17 cellular contexts compared by ENCODE assay signal in genomic region chr13:61765940-61766666, GRCh38.
A peak's percentile ranks its signal among the peaks of the same experiment; 100 is the strongest.
DNase-seq lines count a peak whose midpoint lies in the region; ATAC-seq and TF ChIP-seq lines count a peak whose summit lies in the region.
"Had no signal": no experiment of that assay in that cellular context is flagged by ENCODE, and none has a peak within 500 bp of the region (broad histone marks: within the 10 kb centered on the region; RNA-seq: fewer than 3 reads in every experiment).

No MANE protein-coding gene starts in this region.

- no peaks in the 10 kb centered on the region for H3K36me3 ChIP-seq in mucosa of descending colon (ENCODE audit: low read depth)
- H3K36me3 ChIP-seq: BLaER1 had no signal

- no peaks in the 10 kb centered on the region for H3K4me1 ChIP-seq in mucosa of descending colon (ENCODE audit: low read depth)
- H3K4me1 ChIP-seq: BLaER1, Caco-2 had no signal

- peaks cover 51% of the 10 kb centered on the region for H3K9me3 ChIP-seq in mucosa of descending colon
- H3K9me3 ChIP-seq: BLaER1, Caco-2 had no signal

- DNase-seq in DMS 273 (lab: John Stamatoyannopoulos, UW; ENCODE audit: unreplicated experiment), result peak; percentile 0
- no peak for DNase-seq in DMS 273 treated with DMSO at 0.1 percent for 48 hours (lab: John Stamatoyannopoulos, UW)
- peak in 2 of 3 donors; percentile 12 to 31 for DNase-seq in mucosa of descending colon
- no peak for DNase-seq in stimulated activated effector memory CD8-positive, alpha-beta T cell treated with anti-CD3 and anti-CD28 coated beads, Interleukin-12 subunit alpha, Interleukin-12 subunit beta, amount 100 ng/mL, for 72 hours (ENCODE audit: low spot score in 2 of 2)
- no peak for DNase-seq in KG1 (lab: John Stamatoyannopoulos, UW)
- DNase-seq: Caco-2; CD4-positive, CD25-positive, alpha-beta regulatory T cell; CD8-positive, alpha-beta T cell; DMS53; DND-41; HCEC 1CT had no signal

- no peak for TF ChIP-seq CTCF in mucosa of descending colon (IDR thresholded peaks at IDR 0.05)

- H3K9me3 Mint-ChIP-seq in stimulated activated effector memory CD8-positive, alpha-beta T cell treated with anti-CD3 and anti-CD28 coated beads, Interleukin-12 subunit alpha, Interleukin-12 subunit beta, amount 100 ng/mL, for 72 hours, result peaks cover 4% of the 10 kb centered on the region
- no peaks in the 10 kb centered on the region for H3K9me3 Mint-ChIP-seq in activated T-helper 17 cell treated with anti-CD3 and anti-CD28 coated beads, Interleukin-2, amount 50 U/mL, for 72 hours
- H3K9me3 Mint-ChIP-seq: GM23338 had no signal

- H3K27me3 Mint-ChIP-seq in activated T-helper 17 cell treated with anti-CD3 and anti-CD28 coated beads, Interleukin-2, amount 50 U/mL, for 72 hours, result no peaks in the 10 kb centered on the region
- H3K27me3 Mint-ChIP-seq: B cell; CD4-positive, CD25-positive, alpha-beta regulatory T cell had no signal

- no peaks in the 10 kb centered on the region for H3K4me1 Mint-ChIP-seq in stimulated activated effector memory CD8-positive, alpha-beta T cell treated with anti-CD3 and anti-CD28 coated beads, Interleukin-12 subunit alpha, Interleukin-12 subunit beta, amount 100 ng/mL, for 72 hours
- no peaks in the 10 kb centered on the region for H3K4me1 Mint-ChIP-seq in activated T-helper 17 cell treated with anti-CD3 and anti-CD28 coated beads, Interleukin-2, amount 50 U/mL, for 72 hours
- H3K4me1 Mint-ChIP-seq: B cell; CD4-positive, CD25-positive, alpha-beta regulatory T cell; GM23338 had no signal

- ATAC-seq in mucosa of descending colon (no peak), GM21786 (IDR thresholded peaks at IDR 0.05; ENCODE audit: unreplicated experiment) (no peak), GM19351 (IDR thresholded peaks at IDR 0.05; ENCODE audit: unreplicated experiment) (no peak)
- peak; percentile 32 for ATAC-seq in stimulated activated effector memory CD8-positive, alpha-beta T cell treated with anti-CD3 and anti-CD28 coated beads, Interleukin-12 subunit alpha, Interleukin-12 subunit beta, amount 100 ng/mL, for 72 hours
- ATAC-seq in activated T-helper 17 cell treated with anti-CD3 and anti-CD28 coated beads, Interleukin-2, amount 50 U/mL, for 72 hours (replicated peaks), result no peak
- ATAC-seq: CD8-positive, alpha-beta T cell; GM23338 had no signal

- no peaks in the 10 kb centered on the region for H3K36me3 Mint-ChIP-seq in stimulated activated effector memory CD8-positive, alpha-beta T cell treated with anti-CD3 and anti-CD28 coated beads, Interleukin-12 subunit alpha, Interleukin-12 subunit beta, amount 100 ng/mL, for 72 hours
- no peaks in the 10 kb centered on the region for H3K36me3 Mint-ChIP-seq in activated T-helper 17 cell treated with anti-CD3 and anti-CD28 coated beads, Interleukin-2, amount 50 U/mL, for 72 hours (ENCODE audit: low read depth)
- H3K36me3 Mint-ChIP-seq: CD4-positive, CD25-positive, alpha-beta regulatory T cell; CD8-positive, alpha-beta T cell had no signal

- intact Hi-C loops in mucosa of descending colon (cut with DNase I, micrococcal nuclease), result no loop called here

- no peak overlapping the region for H3K27ac Mint-ChIP-seq in stimulated activated effector memory CD8-positive, alpha-beta T cell treated with anti-CD3 and anti-CD28 coated beads, Interleukin-12 subunit alpha, Interleukin-12 subunit beta, amount 100 ng/mL, for 72 hours
- H3K27ac Mint-ChIP-seq in activated T-helper 17 cell treated with anti-CD3 and anti-CD28 coated beads, Interleukin-2, amount 50 U/mL, for 72 hours, result no peak overlapping the region
- H3K27ac Mint-ChIP-seq: B cell; CD4-positive, CD25-positive, alpha-beta regulatory T cell; CD8-positive, alpha-beta T cell; GM23338 had no signal

- H3K4me3 ChIP-seq in mucosa of descending colon, result no peak overlapping the region
- H3K4me3 ChIP-seq: BLaER1, GM23338 had no signal

- no peak overlapping the region for H3K4me3 Mint-ChIP-seq in stimulated activated effector memory CD8-positive, alpha-beta T cell treated with anti-CD3 and anti-CD28 coated beads, Interleukin-12 subunit alpha, Interleukin-12 subunit beta, amount 100 ng/mL, for 72 hours
- no peak overlapping the region for H3K4me3 Mint-ChIP-seq in activated T-helper 17 cell treated with anti-CD3 and anti-CD28 coated beads, Interleukin-2, amount 50 U/mL, for 72 hours
- H3K4me3 Mint-ChIP-seq: B cell; CD4-positive, CD25-positive, alpha-beta regulatory T cell; CD8-positive, alpha-beta T cell; GM23338 had no signal

Comparison
In these comparisons a context has a peak if more than half of its experiments do, and no peak if none do; other contexts are left out.
1. DNase-seq: peak in DMS 273 (single experiment) and mucosa of descending colon (2 of 3); none in DMS 273 treated with DMSO at 0.1 percent for 48 hours (single experiment), stimulated activated effector memory CD8-positive, alpha-beta T cell treated with anti-CD3 and anti-CD28 coated beads, Interleukin-12 subunit alpha, Interleukin-12 subunit beta, amount 100 ng/mL, for 72 hours (0 of 2) and KG1 (single experiment).